ENCODE assay signal across 1 cellular context in genomic region chr11:112160452-112160851, GRCh38.
TF ChIP-seq lines count a peak whose summit lies in the region.

No MANE protein-coding gene starts in this region.

TF ChIP-seq in K562, 482 proteins besides CTCF, POLR2A, EP300 and RAD21:
- no peak for TF ChIP-seq GABPA (tag; conservative IDR thresholded peaks at IDR 0.05; ENCODE audit: low read depth)
- TF ChIP-seq ZNF24 (IDR thresholded peaks at IDR 0.05) = no peak
- no peak for TF ChIP-seq HLTF (IDR thresholded peaks at IDR 0.05)
- no peak for TF ChIP-seq MTA3 (IDR thresholded peaks at IDR 0.05; ENCODE audit: borderline replicate concordance)
- no peak for TF ChIP-seq ZSCAN29 (IDR thresholded peaks at IDR 0.05)
- TF ChIP-seq, protein P1, sequence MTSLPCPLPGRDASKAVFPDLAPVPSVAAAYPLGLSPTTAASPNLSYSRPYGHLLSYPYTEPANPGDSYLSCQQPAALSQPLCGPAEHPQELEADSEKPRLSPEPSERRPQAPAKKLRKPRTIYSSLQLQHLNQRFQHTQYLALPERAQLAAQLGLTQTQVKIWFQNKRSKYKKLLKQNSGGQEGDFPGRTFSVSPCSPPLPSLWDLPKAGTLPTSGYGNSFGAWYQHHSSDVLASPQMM (CRISPR knock-in tag; IDR thresholded peaks at IDR 0.05) = no peak
- TF ChIP-seq RFX1 (IDR thresholded peaks at IDR 0.05) = peak; percentile 90
